In genomic region chr21:44862869-44863685, GRCh38 we compare ENCODE assay signal across 23 cellular contexts. TPM values are rescaled to one million over a fixed set of nuclear protein-coding genes. Genes with fewer than 3 reads are reported as not detected.
A peak's percentile ranks its signal among the peaks of the same experiment; 100 is the strongest.
DNase-seq lines count a peak whose midpoint lies in the region; ATAC-seq, FAIRE-seq and TF ChIP-seq lines count a peak whose summit lies in the region.
"Had no signal": no experiment of that assay in that cellular context is flagged by ENCODE, and none has a peak within 500 bp of the region (broad histone marks: within the 10 kb centered on the region; RNA-seq: fewer than 3 reads in every experiment).

No MANE protein-coding gene starts in this region.

- H3K9me3 ChIP-seq in HepG2 (ENCODE audit: low read length) (no peaks in the 10 kb centered on the region), spleen (no peaks in the 10 kb centered on the region)
- H3K9me3 ChIP-seq: A549, Caco-2 had no signal

- no peak for FAIRE-seq in HepG2 (lab: Jason Lieb, UNC)
- FAIRE-seq: A549, G401.6, GM12891, GM19239, HTR-8/SVneo had no signal

- WGBS in HepG2 (ENCODE audit: low lambda C conversion rate), result 93% methylated on average over 7 of the region's 25 CpGs
- WGBS in spleen, 5 donors, result 82 to 90% (median 87%) methylated on average over 16 to 25 of the region's 25 CpGs

- TF ChIP-seq POLR2A in HepG2 (IDR thresholded peaks at IDR 0.05; ENCODE audit: insufficient read depth in 1 of 2, low read depth in 2 of 2, low read length in 2 of 2) (0 out of 4 replicates have a peak, but pooled peaks of 1 of the 2 experiments have one; percentile 35), spleen (IDR thresholded peaks at IDR 0.05) (no peak)

- H3K4me2 ChIP-seq in HepG2 (ENCODE audit: low read depth, low read length), result no peak overlapping the region
- H3K4me2 ChIP-seq: A549 had no signal

- intact Hi-C loops in HepG2 (cut with micrococcal nuclease; ENCODE audit: unreplicated experiment) (no loop called here), spleen (cut with DNase I; ENCODE audit: low total_unique reads) (no loop called here)

- H3K4me1 ChIP-seq in HepG2 (ENCODE audit: insufficient read depth, low read length), result peaks cover 64% of the 10 kb centered on the region
- H3K4me1 ChIP-seq in spleen, result peaks cover 24 to 88% (median 49%) of the 10 kb centered on the region in 6 donors

- H3K36me3 ChIP-seq in HepG2 (replicated peaks in 1 of 2; ENCODE audit: control insufficient read depth in 1 of 2, insufficient read depth in 2 of 2, low read length in 2 of 2) (peaks cover 55 to 91% of the 10 kb centered on the region in 2 experiments), spleen (peaks cover 0 to 86% (median 64%) of the 10 kb centered on the region in 6 donors)

- H2AFZ ChIP-seq in HepG2 (ENCODE audit: low read length), result no peak overlapping the region
- H2AFZ ChIP-seq: GM23248 had no signal

- in situ Hi-C loops in HepG2 (cut with HindIII; ENCODE audit: extremely low pct_ligation_motif_present, low pct_unique_long_range_greater_than_20kb), result no loop called here

- peak overlapping the region; percentile 22 for H3K27ac Mint-ChIP-seq in activated T-cell treated with anti-CD3 and anti-CD28 coated beads, Interleukin-2, amount 50 U/mL, for 72 hours
- peak overlapping the region; percentile 36; the same call in 1 of the 2 replicates for H3K27ac Mint-ChIP-seq in WTC11

- no peak overlapping the region for H3K4me3 Mint-ChIP-seq in activated T-cell treated with anti-CD3 and anti-CD28 coated beads, Interleukin-2, amount 50 U/mL, for 72 hours
- no peak overlapping the region for H3K4me3 Mint-ChIP-seq in WTC11
- H3K4me3 Mint-ChIP-seq: CD14-positive monocyte had no signal

- DNase-seq in activated T-cell treated with anti-CD3 and anti-CD28 coated beads, Interleukin-2, amount 50 U/mL, for 72 hours, result no peak
- DNase-seq in activated T-cell treated with anti-CD3 and anti-CD28 coated beads, Interleukin-2, amount 50 U/mL, for 48 hours, result no peak
- DNase-seq in WTC11 (ENCODE audit: low spot score) (no peak), HepG2 (ENCODE audit: low spot score) (no peak), spleen (peak; percentile 63)
- DNase-seq in activated CD8-positive, alpha-beta memory T cell treated with anti-CD3 and anti-CD28 coated beads, Interleukin-2, amount 50 U/mL, for 48 hours, result no peak
- DNase-seq: Caco-2, DMS79 treated with DMSO at 0.1 percent for 48 hours, GM23248, KG1, NCI-H1092, NCI-H1694 treated with DMSO at 0.1 percent for 48 hours, NCI-H345, NCI-H526 treated with DMSO at 0.1 percent for 48 hours had no signal

- CTCF ChIA-PET in WTC11 (lab: Charles Lee), result no interaction called here
- CTCF ChIA-PET in HepG2 (lab: Yijun Ruan, JAX; ENCODE audit: low intra/inter-chr PET ratio, low total read pairs), result no interaction called here

- H3K27ac ChIP-seq in HepG2 (ENCODE audit: extremely low read length, insufficient read depth, low read length), result no peak overlapping the region
- no peak overlapping the region for H3K27ac ChIP-seq in spleen
- H3K27ac ChIP-seq: A549, GM23248 had no signal

- POLR2A ChIA-PET in WTC11 (lab: Charles Lee), result no interaction called here
- POLR2A ChIA-PET in HepG2 (lab: Yijun Ruan, JAX), result no interaction called here

- peaks cover 46% of the 10 kb centered on the region for H3K4me1 Mint-ChIP-seq in activated T-cell treated with anti-CD3 and anti-CD28 coated beads, Interleukin-2, amount 50 U/mL, for 72 hours (ENCODE audit: low read depth)
- H3K4me1 Mint-ChIP-seq in WTC11, result peaks cover 18% of the 10 kb centered on the region

- no TSS peak for BruUV-seq in HepG2 (replicated peaks; lab: Mats Ljungman, UMichigan)

- no peak for TF ChIP-seq CTCF in WTC11 (IDR thresholded peaks at IDR 0.05)
- TF ChIP-seq CTCF in HepG2 (CRISPR knock-in tag; IDR thresholded peaks at IDR 0.05), result no peak
- no peak for TF ChIP-seq CTCF in spleen (IDR thresholded peaks at IDR 0.05 in 8 of 11, conservative IDR thresholded peaks at IDR 0.05 in 3 of 11)

- no peak overlapping the region for H3K9ac ChIP-seq in HepG2 (ENCODE audit: insufficient read depth, low read depth, low read length)
- H3K9ac ChIP-seq: GM23248 had no signal

- H4K20me1 ChIP-seq in HepG2 (ENCODE audit: insufficient read depth, low read length), result peaks cover 100% of the 10 kb centered on the region

- no peaks in the 10 kb centered on the region for H3K9me3 Mint-ChIP-seq in activated T-cell treated with anti-CD3 and anti-CD28 coated beads, Interleukin-2, amount 50 U/mL, for 72 hours
- H3K9me3 Mint-ChIP-seq in WTC11, result no peaks in the 10 kb centered on the region
- H3K9me3 Mint-ChIP-seq: CD14-positive monocyte had no signal

- H3K4me3 ChIP-seq in HepG2 (replicated peaks in 1 of 3; ENCODE audit: insufficient read depth in 1 of 3, low read depth in 2 of 3, low read length in 3 of 3) (no peak overlapping the region), spleen (no peak overlapping the region)
- H3K4me3 ChIP-seq: A549, GM23248 had no signal

- no peaks in the 10 kb centered on the region for H3K27me3 ChIP-seq in HepG2 (ENCODE audit: control insufficient read depth in 1 of 2, insufficient read depth in 2 of 2, low read length in 2 of 2)
- no peaks in the 10 kb centered on the region for H3K27me3 ChIP-seq in spleen (replicated peaks in 1 of 7)

- no peak for TF ChIP-seq EP300 in HepG2 (IDR thresholded peaks at IDR 0.05; ENCODE audit: low read depth in 2 of 2, low read length in 2 of 2)
- TF ChIP-seq EP300 in HepG2 (CRISPR knock-in tag; IDR thresholded peaks at IDR 0.05; ENCODE audit: borderline replicate concordance), result no peak

- peaks cover 94% of the 10 kb centered on the region for H3K79me2 ChIP-seq in HepG2 (ENCODE audit: insufficient read depth, low read length)

- no peak for ATAC-seq in activated T-cell treated with anti-CD3 and anti-CD28 coated beads, Interleukin-2, amount 50 U/mL, for 72 hours (replicated peaks in 1 of 2)
- ATAC-seq in WTC11 (no peak), HepG2 (no peak), esophagus mucosa (no peak), GM21619 (IDR thresholded peaks at IDR 0.05; ENCODE audit: unreplicated experiment) (no peak)
- ATAC-seq: A549 had no signal

- TF ChIP-seq RAD21 in HepG2 (CRISPR knock-in tag; IDR thresholded peaks at IDR 0.05), result no peak

- peaks cover 0 to 8% of the 10 kb centered on the region in 2 donors for H3K36me3 Mint-ChIP-seq in activated T-cell treated with anti-CD3 and anti-CD28 coated beads, Interleukin-2, amount 50 U/mL, for 72 hours (ENCODE audit: insufficient read depth in 2 of 2)
- peaks cover 49% of the 10 kb centered on the region for H3K36me3 Mint-ChIP-seq in WTC11

- no peaks in the 10 kb centered on the region for H3K27me3 Mint-ChIP-seq in activated T-cell treated with anti-CD3 and anti-CD28 coated beads, Interleukin-2, amount 50 U/mL, for 72 hours (ENCODE audit: low read depth)
- H3K27me3 Mint-ChIP-seq in WTC11 (ENCODE audit: low read depth), result no peaks in the 10 kb centered on the region

RNA-seq across cellular contexts. Expression of gene PTTG1IP, which starts 10.4 kb away (rescaled TPM):
- total RNA-seq in activated T-cell treated with anti-CD3 and anti-CD28 coated beads, Interleukin-2, amount 50 U/mL, for 72 hours, result 10 to 100 TPM; 63.9 to 70.5 TPM
- total RNA-seq in WTC11 (2021) (96.0 to 117 TPM (median 112 TPM) in 3 replicates), HepG2 (2016; rRNA removed; fragmentation: Illumina TruSeq; extraction: Trizol) (89.4 and 161 TPM in 2 replicates), spleen (100 to 1,000 TPM; 121 to 189 (median 165) TPM), esophagus mucosa (67.1 TPM)
- 42.7 and 52.7 TPM in 2 replicates for total RNA-seq in HepG2 (2016; cell fraction: cytosol; rRNA removed; fragmentation: Illumina TruSeq; extraction: Trizol; ENCODE audit: low read depth)
- 93.0 and 159 TPM in 2 replicates for total RNA-seq in HepG2 (2016; cell fraction: insoluble cytoplasmic fraction; rRNA removed; fragmentation: Illumina TruSeq; extraction: Trizol)
- total RNA-seq in HepG2 (2016; cell fraction: membrane; rRNA removed; fragmentation: Illumina TruSeq; extraction: Trizol), result 72.6 and 73.1 TPM in 2 replicates
- 137 and 161 TPM in 2 replicates for total RNA-seq in HepG2 (2016; cell fraction: nucleus; rRNA removed; fragmentation: Illumina TruSeq; extraction: Trizol)
- polyA plus RNA-seq in HepG2 (2011; rRNA removed) (700 and 734 TPM in 2 replicates), spleen (10 to 100 TPM; 57.6 to 69.3 (median 64.9) TPM)
- 548 and 662 TPM in 2 replicates for polyA plus RNA-seq in HepG2 (2011; cell fraction: cytosol; rRNA removed)
- 529 and 555 TPM in 2 replicates for polyA plus RNA-seq in HepG2 (2011; cell fraction: nucleus; rRNA removed)
- polyA plus RNA-seq in HepG2 (2012), result 435 and 453 TPM in 2 replicates
- polyA plus RNA-seq in HepG2 (2016; cell fraction: cytosol; fragmentation: Illumina TruSeq; extraction: Trizol; ENCODE audit: low read depth), result 22.2 and 24.3 TPM in 2 replicates
- 90.0 and 95.3 TPM in 2 replicates for polyA plus RNA-seq in HepG2 (2016; cell fraction: insoluble cytoplasmic fraction; fragmentation: Illumina TruSeq; extraction: Trizol; ENCODE audit: low read depth)
- polyA plus RNA-seq in HepG2 (2016; cell fraction: membrane; fragmentation: Illumina TruSeq; extraction: Trizol; ENCODE audit: low read depth), result 47.9 and 49.9 TPM in 2 replicates
- polyA plus RNA-seq in HepG2 (2016; cell fraction: nucleus; fragmentation: Illumina TruSeq; extraction: Trizol; ENCODE audit: insufficient read depth, low read depth), result 267 and 281 TPM in 2 replicates
- 110 and 581 TPM in 2 replicates for polyA minus RNA-seq in HepG2 (2011; rRNA and poly(A)+ RNA removed; ENCODE audit: low replicate concordance)
- polyA minus RNA-seq in HepG2 (2011; cell fraction: cytosol; rRNA and poly(A)+ RNA removed), result 491 and 595 TPM in 2 replicates
- 203 and 242 TPM in 2 replicates for polyA minus RNA-seq in HepG2 (2011; cell fraction: nucleus; rRNA and poly(A)+ RNA removed)

RNA-seq across cellular contexts. Expression of gene SUMO3, which starts 45.2 kb away (rescaled TPM):
- 10 to 100 TPM; 60.1 to 67.8 TPM for total RNA-seq in activated T-cell treated with anti-CD3 and anti-CD28 coated beads, Interleukin-2, amount 50 U/mL, for 72 hours
- total RNA-seq in WTC11 (2021) (81.7 to 86.3 TPM (median 85.4 TPM) in 3 replicates), HepG2 (2016; rRNA removed; fragmentation: Illumina TruSeq; extraction: Trizol) (92.4 and 111 TPM in 2 replicates), spleen (100 to 1,000 TPM in 1 of 7 donors, 10 to 100 TPM in 6; 62.2 to 101 (median 68.6) TPM), esophagus mucosa (51.9 TPM)
- 75.4 and 89.7 TPM in 2 replicates for total RNA-seq in HepG2 (2016; cell fraction: cytosol; rRNA removed; fragmentation: Illumina TruSeq; extraction: Trizol; ENCODE audit: low read depth)
- total RNA-seq in HepG2 (2016; cell fraction: insoluble cytoplasmic fraction; rRNA removed; fragmentation: Illumina TruSeq; extraction: Trizol), result 95.7 and 103 TPM in 2 replicates
- total RNA-seq in HepG2 (2016; cell fraction: membrane; rRNA removed; fragmentation: Illumina TruSeq; extraction: Trizol), result 169 and 187 TPM in 2 replicates
- 37.2 and 43.4 TPM in 2 replicates for total RNA-seq in HepG2 (2016; cell fraction: nucleus; rRNA removed; fragmentation: Illumina TruSeq; extraction: Trizol)
- polyA plus RNA-seq in HepG2 (2011; rRNA removed) (46.6 and 51.4 TPM in 2 replicates), spleen (10 to 100 TPM; 38.2 to 90.7 (median 57.9) TPM)
- 69.8 and 78.7 TPM in 2 replicates for polyA plus RNA-seq in HepG2 (2011; cell fraction: cytosol; rRNA removed)
- 23.1 and 24.9 TPM in 2 replicates for polyA plus RNA-seq in HepG2 (2011; cell fraction: nucleus; rRNA removed)
- polyA plus RNA-seq in HepG2 (2012), result 80.3 and 83.9 TPM in 2 replicates
- 129 and 158 TPM in 2 replicates for polyA plus RNA-seq in HepG2 (2016; cell fraction: cytosol; fragmentation: Illumina TruSeq; extraction: Trizol; ENCODE audit: low read depth)
- polyA plus RNA-seq in HepG2 (2016; cell fraction: insoluble cytoplasmic fraction; fragmentation: Illumina TruSeq; extraction: Trizol; ENCODE audit: low read depth), result 154 and 159 TPM in 2 replicates
- polyA plus RNA-seq in HepG2 (2016; cell fraction: membrane; fragmentation: Illumina TruSeq; extraction: Trizol; ENCODE audit: low read depth), result 228 and 251 TPM in 2 replicates
- 69.6 and 74.5 TPM in 2 replicates for polyA plus RNA-seq in HepG2 (2016; cell fraction: nucleus; fragmentation: Illumina TruSeq; extraction: Trizol; ENCODE audit: insufficient read depth, low read depth)
- polyA minus RNA-seq in HepG2 (2011; rRNA and poly(A)+ RNA removed; ENCODE audit: low replicate concordance), result 52.3 and 76.3 TPM in 2 replicates
- 36.4 and 40.4 TPM in 2 replicates for polyA minus RNA-seq in HepG2 (2011; cell fraction: cytosol; rRNA and poly(A)+ RNA removed)
- polyA minus RNA-seq in HepG2 (2011; cell fraction: nucleus; rRNA and poly(A)+ RNA removed), result 19.8 and 23.2 TPM in 2 replicates

RNA-seq across cellular contexts. Expression of gene ITGB2, which starts 57.6 kb away (rescaled TPM):
- 100 to 1,000 TPM; 248 to 287 TPM for total RNA-seq in activated T-cell treated with anti-CD3 and anti-CD28 coated beads, Interleukin-2, amount 50 U/mL, for 72 hours
- total RNA-seq in WTC11 (2021) (1.0 to 1.5 TPM (median 1.5 TPM) in 3 replicates), HepG2 (2016; rRNA removed; fragmentation: Illumina TruSeq; extraction: Trizol) (1.6 and 4.2 TPM in 2 replicates), spleen (100 to 1,000 TPM; 285 to 754 (median 415) TPM), esophagus mucosa (7.1 TPM)
- total RNA-seq in HepG2 (2016; cell fraction: cytosol; rRNA removed; fragmentation: Illumina TruSeq; extraction: Trizol; ENCODE audit: low read depth), result 0.71 and 0.91 TPM in 2 replicates
- 2.3 and 3.5 TPM in 2 replicates for total RNA-seq in HepG2 (2016; cell fraction: insoluble cytoplasmic fraction; rRNA removed; fragmentation: Illumina TruSeq; extraction: Trizol)
- total RNA-seq in HepG2 (2016; cell fraction: membrane; rRNA removed; fragmentation: Illumina TruSeq; extraction: Trizol), result 1.2 and 1.9 TPM in 2 replicates
- total RNA-seq in HepG2 (2016; cell fraction: nucleus; rRNA removed; fragmentation: Illumina TruSeq; extraction: Trizol), result 6.5 and 6.6 TPM in 2 replicates
- polyA plus RNA-seq in HepG2 (2011; rRNA removed) (18.0 and 26.4 TPM in 2 replicates), spleen (100 to 1,000 TPM in 2 of 3 donors, 10 to 100 TPM in 1; 92.1 to 332 (median 250) TPM)
- polyA plus RNA-seq in HepG2 (2011; cell fraction: cytosol; rRNA removed), result 22.3 and 25.2 TPM in 2 replicates
- 63.6 and 64.3 TPM in 2 replicates for polyA plus RNA-seq in HepG2 (2011; cell fraction: nucleus; rRNA removed)
- polyA plus RNA-seq in HepG2 (2012), result 28.1 and 37.9 TPM in 2 replicates
- 0.53 and 1.0 TPM in 2 replicates for polyA plus RNA-seq in HepG2 (2016; cell fraction: cytosol; fragmentation: Illumina TruSeq; extraction: Trizol; ENCODE audit: low read depth)
- 2.2 and 2.5 TPM in 2 replicates for polyA plus RNA-seq in HepG2 (2016; cell fraction: insoluble cytoplasmic fraction; fragmentation: Illumina TruSeq; extraction: Trizol; ENCODE audit: low read depth)
- 1.3 and 1.5 TPM in 2 replicates for polyA plus RNA-seq in HepG2 (2016; cell fraction: membrane; fragmentation: Illumina TruSeq; extraction: Trizol; ENCODE audit: low read depth)
- 5.9 and 7.0 TPM in 2 replicates for polyA plus RNA-seq in HepG2 (2016; cell fraction: nucleus; fragmentation: Illumina TruSeq; extraction: Trizol; ENCODE audit: insufficient read depth, low read depth)
- polyA minus RNA-seq in HepG2 (2011; rRNA and poly(A)+ RNA removed; ENCODE audit: low replicate concordance), result 1.4 and 26.8 TPM in 2 replicates
- polyA minus RNA-seq in HepG2 (2011; cell fraction: cytosol; rRNA and poly(A)+ RNA removed), result 11.9 and 12.6 TPM in 2 replicates
- 10.0 and 14.7 TPM in 2 replicates for polyA minus RNA-seq in HepG2 (2011; cell fraction: nucleus; rRNA and poly(A)+ RNA removed)
- total RNA-seq: RPMI7951 had no signal

Comparison
In these comparisons a context has a peak if more than half of its experiments do, and no peak if none do; other contexts are left out.
1. RNA of gene ITGB2, which starts 57.6 kb away (total RNA-seq): 285 to 754 TPM in spleen and 248 to 287 TPM in activated T-cell treated with anti-CD3 and anti-CD28 coated beads, Interleukin-2, amount 50 U/mL, for 72 hours; 7.1 TPM in esophagus mucosa (single experiment), 0.71 to 6.6 TPM in HepG2 and 1.0 to 1.5 TPM in WTC11; every median in the first group is over 10 times any median in the second.